Comparison of ENCODE assay signal across 8 cellular contexts in genomic region chr2:231612199-231613053, GRCh38. TPM values are rescaled to one million over a fixed set of nuclear protein-coding genes. Genes with fewer than 3 reads are reported as not detected.
DNase-seq lines count a peak whose midpoint lies in the region; ATAC-seq and TF ChIP-seq lines count a peak whose summit lies in the region.

No MANE protein-coding gene starts in this region.

- DNase-seq in AG04450 (ENCODE audit: low read depth, low spot score), result peak; percentile 84
- DNase-seq in NCI-H345 (lab: John Stamatoyannopoulos, UW), result peak; percentile 76
- peak; percentile 90 to 95 for DNase-seq in activated CD4-positive, alpha-beta T cell treated with anti-CD3 and anti-CD28 coated beads for 24 hours (ENCODE audit: low read depth in 2 of 2)
- peak; percentile 89 for DNase-seq in cerebellum (ENCODE audit: low spot score)
- DNase-seq in left kidney (ENCODE audit: low read depth, low spot score), result peak; percentile 95
- peak; percentile 98 for DNase-seq in stimulated activated CD4-positive, alpha-beta T cell treated with anti-CD3 and anti-CD28 coated beads, Interleukin-1b, Interleukin-23, amount 100 ng/mL, for 48 hours

- H3K4me3 ChIP-seq in AG04450 (ENCODE audit: low read depth, low read length), result no peak overlapping the region

- no peaks in the 10 kb centered on the region for H3K27me3 ChIP-seq in AG04450 (ENCODE audit: control insufficient read depth, insufficient read depth, low read length)

- CTCF ChIA-PET in AG04450 (lab: Charles Lee), result interaction anchor here (0.6 to 9.6 kb wide), 17 partner anchors 10 to 108 kb away, joined by 3 to 256 read pairs (median 5); no protein-coding TSS in a partner anchor

- ATAC-seq in GM18861 (IDR thresholded peaks at IDR 0.05; ENCODE audit: unreplicated experiment) (peak; percentile 40), HG03159 (IDR thresholded peaks at IDR 0.05; ENCODE audit: unreplicated experiment) (peak; percentile 45)

- POLR2A ChIA-PET in AG04450 (lab: Yijun Ruan, JAX), result interaction anchor here (0.9 to 2.6 kb wide), 7 partner anchors 54 to 102 kb away, joined by 3 to 27 read pairs (median 5); no protein-coding TSS in a partner anchor

- no peaks in the 10 kb centered on the region; the same call in 1 of the 2 replicates for H3K9me3 ChIP-seq in AG04450 (ENCODE audit: control insufficient read depth, insufficient read depth, low read length)

- H3K27ac ChIP-seq in AG04450 (ENCODE audit: low read depth, low read length), result peak overlapping the region; percentile 96

- peak; percentile 93 for TF ChIP-seq CTCF in AG04450 (IDR thresholded peaks at IDR 0.05; ENCODE audit: low read depth, low read length)

RNA-seq across cellular contexts. Expression of gene TEX44, which starts 19.8 kb away (rescaled TPM):
- not detected in 2 replicates for polyA plus RNA-seq in AG04450 (2011; rRNA removed)
- polyA minus RNA-seq in AG04450 (2011; rRNA and poly(A)+ RNA removed), result not detected in 2 replicates
- total RNA-seq in cerebellum, result not detected
